Comparison of ENCODE assay signal across 1 cellular context in the genomic region with DNA sequence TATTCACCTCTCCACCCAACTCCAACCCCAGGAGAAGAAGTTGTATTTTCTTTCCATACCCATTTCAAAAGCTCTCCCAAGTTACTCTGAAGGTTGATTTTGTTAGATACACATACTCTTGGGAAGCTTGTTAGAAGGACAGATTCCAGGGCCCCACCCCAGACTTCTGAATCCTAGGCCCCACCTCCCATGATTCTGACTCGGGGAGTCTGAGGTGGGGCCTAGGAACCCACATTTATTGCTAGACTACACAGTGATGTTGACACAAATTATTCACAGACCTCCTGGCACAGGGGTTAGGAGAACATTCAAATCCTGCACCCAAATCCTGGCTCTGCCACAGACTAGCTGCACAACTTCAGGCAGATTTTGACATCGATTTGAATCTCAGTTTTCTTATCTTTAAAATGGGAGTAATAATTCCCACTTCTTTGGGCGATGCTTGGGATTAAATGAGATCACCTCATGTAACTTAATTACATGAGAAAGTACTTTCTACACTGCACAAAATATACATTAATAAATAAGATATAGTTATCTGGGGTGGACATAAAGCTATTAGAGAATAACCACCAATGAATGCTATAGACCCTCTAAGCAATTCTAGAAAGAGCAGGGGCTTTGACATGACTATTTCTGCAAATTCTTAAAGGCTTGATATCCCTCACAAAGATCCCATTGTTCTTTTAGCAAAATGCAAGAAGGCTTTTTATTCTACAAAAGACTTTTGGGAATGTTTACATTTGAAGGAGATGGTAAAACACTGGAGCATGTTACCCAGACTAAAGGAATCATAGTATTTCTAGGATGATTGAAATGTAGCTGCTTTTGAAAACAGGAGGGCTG.
TF ChIP-seq lines count a peak whose summit lies in the region.

No MANE protein-coding gene starts in this region.

TF ChIP-seq in IMR-90, 13 proteins besides CTCF, POLR2A, EP300 and RAD21 (continued from another document):
- TF ChIP-seq FOS (IDR thresholded peaks at IDR 0.05; ENCODE audit: low read depth, low read length) (no peak), CHD1 (IDR thresholded peaks at IDR 0.05; ENCODE audit: low read depth, low read length) (no peak), RCOR1 (IDR thresholded peaks at IDR 0.05; ENCODE audit: insufficient replicate concordance, low read length) (no peak), MAZ (IDR thresholded peaks at IDR 0.05; ENCODE audit: borderline replicate concordance, low read depth, low read length) (no peak), MAFK (IDR thresholded peaks at IDR 0.05; ENCODE audit: low read depth, low read length) (no peak), NFE2L2 (IDR thresholded peaks at IDR 0.05; ENCODE audit: low read depth, low read length) (no peak), BHLHE40 (IDR thresholded peaks at IDR 0.05; ENCODE audit: low read depth, low read length) (no peak), SMC3 (IDR thresholded peaks at IDR 0.05; ENCODE audit: low read depth, low read length) (no peak), CEBPB (IDR thresholded peaks at IDR 0.05; ENCODE audit: low read depth, low read length) (no peak)
- TF ChIP-seq, protein P1, sequence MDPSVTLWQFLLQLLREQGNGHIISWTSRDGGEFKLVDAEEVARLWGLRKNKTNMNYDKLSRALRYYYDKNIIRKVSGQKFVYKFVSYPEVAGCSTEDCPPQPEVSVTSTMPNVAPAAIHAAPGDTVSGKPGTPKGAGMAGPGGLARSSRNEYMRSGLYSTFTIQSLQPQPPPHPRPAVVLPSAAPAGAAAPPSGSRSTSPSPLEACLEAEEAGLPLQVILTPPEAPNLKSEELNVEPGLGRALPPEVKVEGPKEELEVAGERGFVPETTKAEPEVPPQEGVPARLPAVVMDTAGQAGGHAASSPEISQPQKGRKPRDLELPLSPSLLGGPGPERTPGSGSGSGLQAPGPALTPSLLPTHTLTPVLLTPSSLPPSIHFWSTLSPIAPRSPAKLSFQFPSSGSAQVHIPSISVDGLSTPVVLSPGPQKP (IDR thresholded peaks at IDR 0.05; ENCODE audit: borderline replicate concordance, low read depth, low read length) = no peak
